ENCODE assay signal across 17 cellular contexts in the genomic region with DNA sequence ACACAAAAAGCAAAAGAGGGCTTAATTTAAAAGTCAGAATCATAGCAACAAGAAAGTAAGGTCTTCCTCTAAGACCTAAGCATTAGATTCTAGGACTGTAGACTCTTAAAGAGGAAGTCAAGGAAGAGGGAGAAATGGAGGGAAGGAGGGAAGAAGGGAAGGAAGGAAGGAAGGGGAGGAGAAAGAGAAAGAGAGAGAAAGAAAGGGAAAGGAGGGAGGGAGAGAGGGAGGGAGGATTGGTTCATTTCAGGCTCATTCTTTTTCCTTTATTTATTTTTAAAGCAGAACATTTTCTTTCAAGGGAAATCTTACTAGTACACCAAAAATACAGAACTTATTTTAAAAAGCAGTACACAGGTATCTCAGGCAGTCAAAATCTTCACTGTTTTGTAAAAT.
DNase-seq lines count a peak whose midpoint lies in the region; ATAC-seq, FAIRE-seq and TF ChIP-seq lines count a peak whose summit lies in the region.
"Had no signal": no experiment of that assay in that cellular context is flagged by ENCODE, and none has a peak within 500 bp of the region (broad histone marks: within the 10 kb centered on the region; RNA-seq: fewer than 3 reads in every experiment).

No MANE protein-coding gene starts in this region.

- H3K4me1 ChIP-seq in HEK293 (ENCODE audit: control insufficient read depth, insufficient read depth, low read length) = no peaks in the 10 kb centered on the region
- H3K4me1 ChIP-seq in adrenal gland (replicated peaks in 1 of 2) = peaks cover 22 to 59% of the 10 kb centered on the region in 2 donors
- H3K4me1 ChIP-seq in keratinocyte (ENCODE audit: control insufficient read depth, extremely low read depth, insufficient read depth, low read length) = peaks cover 30% of the 10 kb centered on the region
- H3K4me1 ChIP-seq in smooth muscle cell (ENCODE audit: low read depth) = peaks cover 17% of the 10 kb centered on the region

- H3F3A ChIP-seq in smooth muscle cell (ENCODE audit: low read depth) = peaks cover 3% of the 10 kb centered on the region

- H3K36me3 Mint-ChIP-seq in CD4-positive, alpha-beta T cell (ENCODE audit: low read depth) = no peaks in the 10 kb centered on the region

- no peak for TF ChIP-seq CTCF in HEK293 (tag by site-specific recombination; IDR thresholded peaks at IDR 0.05)
- TF ChIP-seq CTCF in adrenal gland (IDR thresholded peaks at IDR 0.05) = no peak
- TF ChIP-seq CTCF in keratinocyte (optimal IDR thresholded peaks at IDR 0.05 in 1 of 3, IDR thresholded peaks at IDR 0.05 in 1 of 3, conservative IDR thresholded peaks at IDR 0.05 in 1 of 3; ENCODE audit: extremely low read depth in 1 of 3, insufficient read depth in 2 of 3, low read length in 3 of 3) = no peak
- no peak for TF ChIP-seq CTCF in smooth muscle cell (IDR thresholded peaks at IDR 0.05; ENCODE audit: borderline replicate concordance, insufficient read depth, poor library complexity, severe bottlenecking)
- no peak for TF ChIP-seq CTCF in CD4-positive, alpha-beta T cell (IDR thresholded peaks at IDR 0.05)

- dilution Hi-C loops in keratinocyte (cut with MboI; ENCODE audit: extremely low pct_ligation_motif_present, low sequenced_read_pairs) = no loop called here

- no peak for TF ChIP-seq POLR2A in adrenal gland (IDR thresholded peaks at IDR 0.05)

- H3K4me3 ChIP-seq in HEK293 (ENCODE audit: low read depth, low read length) (no peak overlapping the region), adrenal gland (no peak overlapping the region), keratinocyte (ENCODE audit: control insufficient read depth in 2 of 3, extremely low read depth in 1 of 3, insufficient read depth in 2 of 3, low read depth in 1 of 3, low read length in 3 of 3) (no peak overlapping the region), smooth muscle cell (no peak overlapping the region)
- H3K4me3 ChIP-seq: heart left ventricle had no signal

- H3K27me3 Mint-ChIP-seq in CD4-positive, alpha-beta T cell = no peaks in the 10 kb centered on the region
- H3K27me3 Mint-ChIP-seq: activated CD4-positive, alpha-beta T cell treated with anti-CD3 and anti-CD28 coated beads for 36 hours had no signal

- peaks cover 20% of the 10 kb centered on the region for H3K79me2 ChIP-seq in keratinocyte (ENCODE audit: control insufficient read depth, insufficient read depth, low read length)
- no peaks in the 10 kb centered on the region for H3K79me2 ChIP-seq in smooth muscle cell (ENCODE audit: low read depth)

- peak overlapping the region; percentile 52 for H3K4me2 ChIP-seq in keratinocyte (ENCODE audit: control insufficient read depth, extremely low read depth, insufficient read depth, low read depth, low read length)
- H3K4me2 ChIP-seq in smooth muscle cell = peak overlapping the region; percentile 67

- POLR2A ChIA-PET in HEK293 (lab: Yijun Ruan, JAX) = no interaction called here
- POLR2A ChIA-PET in CD4-positive, alpha-beta T cell (lab: Charles Lee) = interaction anchor here (1.1 kb wide), 1 partner anchor 9 kb away, joined by 5 read pairs; no protein-coding TSS in a partner anchor

- DNase-seq in adrenal gland (no peak), keratinocyte (ENCODE audit: low read depth, low spot score) (no peak), smooth muscle cell (lab: John Stamatoyannopoulos, UW; ENCODE audit: unreplicated experiment) (no peak), NCI-H510A (lab: John Stamatoyannopoulos, UW) (no peak), NCI-H526 treated with DMSO at 0.1 percent for 48 hours (lab: John Stamatoyannopoulos, UW) (no peak)
- DNase-seq in CD4-positive, alpha-beta T cell = no peak
- DNase-seq: activated CD4-positive, alpha-beta T cell treated with anti-CD3 and anti-CD28 coated beads for 36 hours; activated T-cell treated with anti-CD3 and anti-CD28 coated beads, Interleukin-2, amount 50 U/mL, for 1 hour; DMS79 treated with DMSO at 0.1 percent for 48 hours; heart left ventricle; left cardiac atrium; NCI-H2081 treated with DMSO at 0.1 percent for 48 hours; nephron progenitor cell; T-helper 2 cell had no signal

- no peak overlapping the region for H3K27ac Mint-ChIP-seq in CD4-positive, alpha-beta T cell
- H3K27ac Mint-ChIP-seq: activated CD4-positive, alpha-beta T cell treated with anti-CD3 and anti-CD28 coated beads for 36 hours; nephron progenitor cell had no signal

- H3K36me3 ChIP-seq in HEK293 (ENCODE audit: control insufficient read depth in 2 of 2, insufficient read depth in 1 of 2, low read length in 2 of 2) = peaks cover 0 to 51% of the 10 kb centered on the region in 2 experiments; a peak in 2 of 3 replicates
- peaks cover 0 to 61% of the 10 kb centered on the region in 2 donors for H3K36me3 ChIP-seq in adrenal gland (replicated peaks in 1 of 2)
- peaks cover 28 to 57% of the 10 kb centered on the region in 2 experiments for H3K36me3 ChIP-seq in keratinocyte (ENCODE audit: control insufficient read depth in 2 of 2, extremely low read depth in 1 of 2, insufficient read depth in 2 of 2, low read length in 2 of 2)
- H3K36me3 ChIP-seq in smooth muscle cell (ENCODE audit: low read depth) = no peaks in the 10 kb centered on the region

- intact Hi-C loops in adrenal gland (cut with DNase I) = loop anchor here (5.0 to 10.0 kb wide), 3 partner anchors 77 to 159 kb away; partner anchors contain the start of gene DLG5 (in 1 of the 2)
- intact Hi-C loops in CD4-positive, alpha-beta T cell (cut with DNase I, micrococcal nuclease) = loop anchor here in 1 of 2 experiments (5.0 kb wide), 1 partner anchor 1352 kb away; no protein-coding TSS in a partner anchor

- H3K27ac ChIP-seq in HEK293 (ENCODE audit: extremely low read depth, low read depth, low read length) = no peak overlapping the region
- H3K27ac ChIP-seq in adrenal gland = peak overlapping the region; percentile 12 to 93 (median 55)
- peak overlapping the region; percentile 58 for H3K27ac ChIP-seq in keratinocyte (ENCODE audit: control insufficient read depth, insufficient read depth, low read length)
- H3K27ac ChIP-seq in smooth muscle cell (ENCODE audit: low read depth) = peak overlapping the region; percentile 87
- no peak overlapping the region for H3K27ac ChIP-seq in CD4-positive, alpha-beta T cell (ENCODE audit: low read depth, low read length)
- H3K27ac ChIP-seq: C4-2B had no signal

- no peaks in the 10 kb centered on the region for H3K27me3 ChIP-seq in adrenal gland
- H3K27me3 ChIP-seq in keratinocyte (ENCODE audit: control insufficient read depth, extremely low read depth, insufficient read depth, low read length) = no peaks in the 10 kb centered on the region
- H3K27me3 ChIP-seq in smooth muscle cell (ENCODE audit: low read depth) = no peaks in the 10 kb centered on the region
- no peaks in the 10 kb centered on the region for H3K27me3 ChIP-seq in CD4-positive, alpha-beta T cell (ENCODE audit: control insufficient read depth, insufficient read depth, low read length)
- H3K27me3 ChIP-seq: heart left ventricle had no signal

- H4K20me1 ChIP-seq in keratinocyte (ENCODE audit: control insufficient read depth, extremely low read depth, insufficient read depth, low read length) (no peaks in the 10 kb centered on the region), smooth muscle cell (ENCODE audit: low read depth) (peaks cover 9% of the 10 kb centered on the region)

- H3K4me3 Mint-ChIP-seq in CD4-positive, alpha-beta T cell = no peak overlapping the region
- H3K4me3 Mint-ChIP-seq: activated CD4-positive, alpha-beta T cell treated with anti-CD3 and anti-CD28 coated beads for 36 hours; nephron progenitor cell had no signal

- no peaks in the 10 kb centered on the region for H3K9me3 Mint-ChIP-seq in CD4-positive, alpha-beta T cell
- H3K9me3 Mint-ChIP-seq: nephron progenitor cell had no signal

- H3K9ac ChIP-seq in keratinocyte (ENCODE audit: control insufficient read depth, extremely low read depth, insufficient read depth, low read length) (peak overlapping the region; percentile 26), smooth muscle cell (ENCODE audit: low read depth) (peak overlapping the region; percentile 54)

- ATAC-seq in CD4-positive, alpha-beta T cell (ENCODE audit: poor library complexity) = no peak
- ATAC-seq in GM18867 (IDR thresholded peaks at IDR 0.05; ENCODE audit: unreplicated experiment) = no peak
- ATAC-seq: activated CD4-positive, alpha-beta T cell treated with anti-CD3 and anti-CD28 coated beads for 36 hours had no signal

- no peaks in the 10 kb centered on the region for H3K4me1 Mint-ChIP-seq in CD4-positive, alpha-beta T cell (ENCODE audit: low read depth)
- H3K4me1 Mint-ChIP-seq: activated CD4-positive, alpha-beta T cell treated with anti-CD3 and anti-CD28 coated beads for 36 hours had no signal

- no peaks in the 10 kb centered on the region for H3K9me1 ChIP-seq in keratinocyte (ENCODE audit: control insufficient read depth, extremely low read depth, insufficient read depth, low read length)

- H3K9me3 ChIP-seq in HEK293 (ENCODE audit: control insufficient read depth, insufficient read depth, low read depth, low read length) (no peaks in the 10 kb centered on the region), adrenal gland (replicated peaks in 1 of 3) (no peaks in the 10 kb centered on the region), keratinocyte (ENCODE audit: control insufficient read depth, low read depth, low read length) (no peaks in the 10 kb centered on the region), smooth muscle cell (replicated peaks; ENCODE audit: low read depth) (no peaks in the 10 kb centered on the region)
- no peaks in the 10 kb centered on the region for H3K9me3 ChIP-seq in CD4-positive, alpha-beta T cell (ENCODE audit: control insufficient read depth, low read length)
- H3K9me3 ChIP-seq: heart left ventricle had no signal

- CTCF ChIA-PET in HEK293 (lab: Yijun Ruan, JAX) = interaction anchor here (0.7 to 1.0 kb wide), 9 partner anchors 41 to 359 kb away, joined by 3 to 5 read pairs (median 3); no protein-coding TSS in a partner anchor
- CTCF ChIA-PET in CD4-positive, alpha-beta T cell (lab: Charles Lee) = no interaction called here

- H2AFZ ChIP-seq in keratinocyte (ENCODE audit: control insufficient read depth, low read length) = no peak overlapping the region
- H2AFZ ChIP-seq in smooth muscle cell (ENCODE audit: low read depth) = no peak overlapping the region

- no peak for FAIRE-seq in keratinocyte (lab: Jason Lieb, UNC)

TF ChIP-seq in HEK293, 187 proteins besides CTCF, POLR2A, EP300 and RAD21:
- TF ChIP-seq ZNF529 (tag by site-specific recombination; IDR thresholded peaks at IDR 0.05; ENCODE audit: insufficient replicate concordance) (no peak), OVOL3 (tag by site-specific recombination; IDR thresholded peaks at IDR 0.05) (no peak), ZBTB8A (tag by site-specific recombination; IDR thresholded peaks at IDR 0.05) (no peak), YY2 (tag by site-specific recombination; IDR thresholded peaks at IDR 0.05) (no peak), SP2 (tag by site-specific recombination; IDR thresholded peaks at IDR 0.05) (no peak), PRDM1 (tag by site-specific recombination; IDR thresholded peaks at IDR 0.05) (peak; percentile 53; the same call in 1 of the 2 replicates), RBAK (tag by site-specific recombination; IDR thresholded peaks at IDR 0.05) (no peak), ZNF366 (tag by site-specific recombination; conservative IDR thresholded peaks at IDR 0.05) (peak; percentile 72), SP7 (tag by site-specific recombination; IDR thresholded peaks at IDR 0.05) (no peak)

Comparison
In these comparisons a context has a peak if more than half of its experiments do, and no peak if none do; other contexts are left out.
1. H3K27ac ChIP-seq: peak in adrenal gland (5 of 5), keratinocyte (single experiment) and smooth muscle cell (single experiment); none in HEK293 (single experiment) and CD4-positive, alpha-beta T cell (single experiment).